8 cellular contexts compared by ENCODE assay signal in the genomic region with DNA sequence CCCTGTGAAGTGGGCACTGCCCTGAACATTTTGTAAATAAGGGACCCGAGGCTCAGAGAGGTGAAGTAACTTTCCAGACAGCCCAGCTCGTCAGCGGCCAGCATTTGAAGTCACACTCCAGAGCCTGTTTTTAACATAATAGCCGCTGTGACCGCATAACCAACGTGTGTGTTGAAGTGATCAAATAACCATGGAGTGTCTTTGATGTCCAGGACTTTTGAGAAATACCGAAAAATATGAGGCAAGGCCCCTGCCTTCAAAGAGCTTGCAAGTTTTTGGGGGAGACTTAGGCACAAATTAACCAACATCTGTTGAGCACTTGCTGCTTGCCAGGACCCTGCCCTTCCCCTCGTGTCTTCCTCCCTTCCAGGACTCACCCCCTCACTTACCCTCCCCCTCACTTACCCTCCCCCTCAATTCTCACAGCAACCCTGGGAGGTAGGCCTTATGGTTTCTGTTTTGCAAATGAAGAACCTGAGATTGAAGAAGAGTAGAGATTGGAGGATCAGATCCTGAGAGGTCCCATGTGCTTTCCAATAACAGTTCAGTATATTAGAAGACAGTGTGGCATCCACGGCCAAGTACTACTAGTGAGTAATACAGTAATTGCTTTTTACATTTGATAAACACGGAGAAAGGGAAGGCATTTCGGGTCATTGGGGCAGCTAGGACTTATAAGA. TPM values are rescaled to one million over a fixed set of nuclear protein-coding genes. Genes with fewer than 3 reads are reported as not detected.
DNase-seq lines count a peak whose midpoint lies in the region; ATAC-seq lines count a peak whose summit lies in the region.

No MANE protein-coding gene starts in this region.

- peak overlapping the region; percentile 39 for H4K91ac ChIP-seq in mesenchymal stem cell (ENCODE audit: low read length)

- peak overlapping the region; percentile 77 for H3K4me2 ChIP-seq in mesenchymal stem cell (ENCODE audit: low read length, poor library complexity, severe bottlenecking)

- H3K4me3 ChIP-seq in ectodermal cell (ENCODE audit: insufficient read depth, low read depth, low read length): peak overlapping the region; percentile 86
- H3K4me3 ChIP-seq in mesenchymal stem cell (ENCODE audit: insufficient read depth in 1 of 2, low read depth in 1 of 2, low read length in 2 of 2): peak overlapping the region; percentile 90 to 91

- WGBS in ectodermal cell, 2 experiments: 2% methylated on average over 11 of the region's 11 CpGs
- WGBS in mesenchymal stem cell: 5% methylated on average over 10 of the region's 11 CpGs

- peak overlapping the region; percentile 73 for H2BK120ac ChIP-seq in mesenchymal stem cell (ENCODE audit: low read depth, low read length)

- H2AK5ac ChIP-seq in mesenchymal stem cell (ENCODE audit: low read length, severe bottlenecking): no peak overlapping the region

- H3K4me1 ChIP-seq in ectodermal cell (ENCODE audit: control insufficient read depth, insufficient read depth, low read length) (peaks cover 6% of the 10 kb centered on the region), mesenchymal stem cell (ENCODE audit: control insufficient read depth, insufficient read depth, low read depth, low read length) (peaks cover 7% of the 10 kb centered on the region)

- peak; percentile 48 for ATAC-seq in HG02852 (IDR thresholded peaks at IDR 0.05; ENCODE audit: unreplicated experiment)

- no peak overlapping the region for H2BK15ac ChIP-seq in mesenchymal stem cell (ENCODE audit: low read depth, poor library complexity, severe bottlenecking)

- H2BK5ac ChIP-seq in mesenchymal stem cell (ENCODE audit: low read depth, low read length, poor library complexity, severe bottlenecking): no peak overlapping the region

- peaks cover 6% of the 10 kb centered on the region for H3K79me1 ChIP-seq in mesenchymal stem cell (replicated peaks; ENCODE audit: low read length, poor library complexity, severe bottlenecking)

- H3K4ac ChIP-seq in mesenchymal stem cell (ENCODE audit: low read depth in 1 of 2, low read length in 2 of 2): peak overlapping the region in 1 of 2 experiments; percentile 92

- DNase-seq in NCI-H2107 treated with DMSO at 0.1 percent for 48 hours (lab: John Stamatoyannopoulos, UW; ENCODE audit: unreplicated experiment) (peak; percentile 58), NCI-H2107 (lab: John Stamatoyannopoulos, UW) (no peak), NCI-H2196 treated with DMSO at 0.1 percent for 48 hours (lab: John Stamatoyannopoulos, UW; ENCODE audit: unreplicated experiment) (peak; percentile 60), mesenchymal stem cell (peak; percentile 96)
- DNase-seq in activated CD4-positive, CD25-positive, alpha-beta regulatory T cell treated with anti-CD3 and anti-CD28 coated beads, Interleukin-2, amount 50 U/mL, for 72 hours: peak; percentile 45
- peak; percentile 58 for DNase-seq in stimulated activated CD8-positive, alpha-beta memory T cell treated with anti-CD3 and anti-CD28 coated beads, Interleukin-4, amount 100 ng/mL, for 48 hours

- H3K23ac ChIP-seq in mesenchymal stem cell (ENCODE audit: low read length in 2 of 2): no peak overlapping the region

- H2AFZ ChIP-seq in mesenchymal stem cell (ENCODE audit: low read depth, low read length): no peak overlapping the region

- peak overlapping the region; percentile 90 for H4K8ac ChIP-seq in mesenchymal stem cell (ENCODE audit: low read length)

- no peak overlapping the region for H3K14ac ChIP-seq in mesenchymal stem cell (ENCODE audit: low read length in 2 of 2)

- H3K36me3 ChIP-seq in ectodermal cell (ENCODE audit: control insufficient read depth, insufficient read depth, low read length): peaks cover 5% of the 10 kb centered on the region
- peaks cover 2 to 19% of the 10 kb centered on the region in 2 experiments for H3K36me3 ChIP-seq in mesenchymal stem cell (ENCODE audit: control insufficient read depth in 1 of 2, insufficient read depth in 2 of 2, low read depth in 1 of 2, low read length in 2 of 2)

- H3K9me3 ChIP-seq in ectodermal cell (ENCODE audit: control insufficient read depth, low read length) (no peaks in the 10 kb centered on the region), mesenchymal stem cell (ENCODE audit: control insufficient read depth, low read length) (no peaks in the 10 kb centered on the region)

- H3K27me3 ChIP-seq in ectodermal cell (ENCODE audit: control insufficient read depth, insufficient read depth, low read length, poor library complexity, severe bottlenecking) (no peaks in the 10 kb centered on the region), mesenchymal stem cell (ENCODE audit: control insufficient read depth in 1 of 2, insufficient read depth in 1 of 2, low read length in 2 of 2) (no peaks in the 10 kb centered on the region)

- peak overlapping the region; percentile 92 for H3K9ac ChIP-seq in mesenchymal stem cell (ENCODE audit: low read length)

- peak overlapping the region; percentile 69 to 92 for H3K18ac ChIP-seq in mesenchymal stem cell (ENCODE audit: low read depth in 1 of 2, low read length in 2 of 2)

- no peak overlapping the region for H3K27ac ChIP-seq in ectodermal cell (ENCODE audit: insufficient read depth, low read depth, low read length, poor library complexity, severe bottlenecking)
- peak overlapping the region; percentile 94 for H3K27ac ChIP-seq in mesenchymal stem cell (ENCODE audit: low read length, poor library complexity, severe bottlenecking)

- H2BK12ac ChIP-seq in mesenchymal stem cell (ENCODE audit: low read length in 2 of 2): no peak overlapping the region

RNA-seq across cellular contexts. Expression of gene SLC16A1, which starts 1.3 kb away (rescaled TPM):
- polyA plus RNA-seq in ectodermal cell (2013, experiment 1 of 4): 145 TPM
- polyA plus RNA-seq in ectodermal cell (2013, experiment 2 of 4): 174 TPM
- 119 TPM for polyA plus RNA-seq in ectodermal cell (2013, experiment 3 of 4)
- polyA plus RNA-seq in ectodermal cell (2013, experiment 4 of 4): 120 TPM
- polyA plus RNA-seq in mesenchymal stem cell (2013, experiment 1 of 2): 35.0 TPM
- polyA plus RNA-seq in mesenchymal stem cell (2013, experiment 2 of 2): 35.9 TPM
